In genomic region chr20:53216478-53216855, GRCh38 we compare ENCODE assay signal across 13 cellular contexts.
A peak's percentile ranks its signal among the peaks of the same experiment; 100 is the strongest.
DNase-seq lines count a peak whose midpoint lies in the region; ATAC-seq and TF ChIP-seq lines count a peak whose summit lies in the region.
"Had no signal": no experiment of that assay in that cellular context is flagged by ENCODE, and none has a peak within 500 bp of the region (broad histone marks: within the 10 kb centered on the region; RNA-seq: fewer than 3 reads in every experiment).

No MANE protein-coding gene starts in this region.

- no peak for DNase-seq in stimulated activated naive CD8-positive, alpha-beta T cell treated with anti-CD3 and anti-CD28 coated beads, Interleukin-15, Interleukin-2, amounts not matched to agents 100 U/mL and 50 U/mL, for 24 hours
- DNase-seq in HEK293T (ENCODE audit: extremely low spot score) (no peak), tibial nerve (ENCODE audit: low spot score in 2 of 2) (no peak), hippocampal formation (lab: John Stamatoyannopoulos, UW) (no peak)
- DNase-seq: DMS79, HFFc6 had no signal

- H3K27me3 Mint-ChIP-seq in stimulated activated naive CD8-positive, alpha-beta T cell treated with anti-CD3 and anti-CD28 coated beads, Interleukin-15, Interleukin-2, amounts not matched to agents 100 ng/mL and 50 ng/mL, for 24 hours, result no peaks in the 10 kb centered on the region

- no peaks in the 10 kb centered on the region for H3K36me3 Mint-ChIP-seq in stimulated activated naive CD8-positive, alpha-beta T cell treated with anti-CD3 and anti-CD28 coated beads, Interleukin-15, Interleukin-2, amounts not matched to agents 100 ng/mL and 50 ng/mL, for 24 hours (ENCODE audit: low read depth)

- H3K9me3 ChIP-seq in iPS-20b (ENCODE audit: insufficient read depth, low read depth, low read length) (peaks cover 15% of the 10 kb centered on the region; the same call in 1 of the 2 replicates), tibial nerve (no peaks in the 10 kb centered on the region)
- H3K9me3 ChIP-seq: BLaER1, psoas muscle had no signal

- ATAC-seq in stimulated activated naive CD8-positive, alpha-beta T cell treated with anti-CD3 and anti-CD28 coated beads, Interleukin-15, Interleukin-2, amounts not matched to agents 100 U/mL and 50 U/mL, for 24 hours, result no peak

- TF ChIP-seq CTCF in VCaP (conservative IDR thresholded peaks at IDR 0.05) (no peak), tibial nerve (IDR thresholded peaks at IDR 0.05) (no peak)

- POLR2A ChIA-PET in HEK293T (lab: Yijun Ruan, JAX), result no interaction called here

- H3K9me3 Mint-ChIP-seq in stimulated activated naive CD8-positive, alpha-beta T cell treated with anti-CD3 and anti-CD28 coated beads, Interleukin-15, Interleukin-2, amounts not matched to agents 100 ng/mL and 50 ng/mL, for 24 hours, result no peaks in the 10 kb centered on the region

- H3K27ac ChIP-seq in VCaP (peak overlapping the region; percentile 20; the same call in 1 of the 2 replicates), iPS-20b (ENCODE audit: low read length) (no peak overlapping the region), tibial nerve (no peak overlapping the region)
- H3K27ac ChIP-seq: BLaER1, dorsolateral prefrontal cortex, psoas muscle had no signal

- peaks cover 17% of the 10 kb centered on the region for H3K4me1 ChIP-seq in iPS-20b (ENCODE audit: insufficient read depth, low read length)
- peaks cover 0 to 7% (median 0%) of the 10 kb centered on the region in 4 donors for H3K4me1 ChIP-seq in tibial nerve
- H3K4me1 ChIP-seq: BLaER1, psoas muscle had no signal

- H3K4me3 ChIP-seq in iPS-20b (ENCODE audit: low read length) (peak overlapping the region; percentile 49; the same call in 1 of the 2 replicates), tibial nerve (peak overlapping the region in 1 of 4 donors; percentile 23)
- H3K4me3 ChIP-seq: BLaER1 had no signal

- TF ChIP-seq EP300 in tibial nerve (IDR thresholded peaks at IDR 0.05), result no peak

- 95 to 100% methylated on average over 2 of the region's 2 CpGs for WGBS in tibial nerve, 2 donors

- H3K4me1 Mint-ChIP-seq in stimulated activated naive CD8-positive, alpha-beta T cell treated with anti-CD3 and anti-CD28 coated beads, Interleukin-15, Interleukin-2, amounts not matched to agents 100 ng/mL and 50 ng/mL, for 24 hours (ENCODE audit: low read depth), result peaks cover 33% of the 10 kb centered on the region

- CTCF ChIA-PET in HEK293T (lab: Yijun Ruan, JAX), result interaction anchor here (0.6 to 1.8 kb wide), 4 partner anchors 14 to 331 kb away, joined by 3 to 7 read pairs (median 5); no protein-coding TSS in a partner anchor

- H3K36me3 ChIP-seq in iPS-20b (ENCODE audit: insufficient read depth, low read depth, low read length) (no peaks in the 10 kb centered on the region), tibial nerve (no peaks in the 10 kb centered on the region)
- H3K36me3 ChIP-seq: BLaER1 had no signal

- no peak for TF ChIP-seq POLR2A in tibial nerve (IDR thresholded peaks at IDR 0.05)

- no peak overlapping the region for H3K9ac ChIP-seq in iPS-20b (ENCODE audit: low read depth, low read length)
- H3K9ac ChIP-seq: BLaER1 had no signal

- H3K27me3 ChIP-seq in iPS-20b (ENCODE audit: insufficient read depth, low read length) (peaks cover 12% of the 10 kb centered on the region), tibial nerve (no peaks in the 10 kb centered on the region)
- H3K27me3 ChIP-seq: BLaER1 had no signal

- no peak overlapping the region for H3K4me3 Mint-ChIP-seq in stimulated activated naive CD8-positive, alpha-beta T cell treated with anti-CD3 and anti-CD28 coated beads, Interleukin-15, Interleukin-2, amounts not matched to agents 100 ng/mL and 50 ng/mL, for 24 hours
- H3K4me3 Mint-ChIP-seq: activated CD8-positive, alpha-beta T cell treated with anti-CD3 and anti-CD28 coated beads for 36 hours; HFFc6 had no signal

- peak overlapping the region; percentile 29 for H3K27ac Mint-ChIP-seq in stimulated activated naive CD8-positive, alpha-beta T cell treated with anti-CD3 and anti-CD28 coated beads, Interleukin-15, Interleukin-2, amounts not matched to agents 100 ng/mL and 50 ng/mL, for 24 hours
- H3K27ac Mint-ChIP-seq: activated CD8-positive, alpha-beta T cell treated with anti-CD3 and anti-CD28 coated beads for 36 hours; HFFc6 had no signal

TF ChIP-seq in HEK293T, 16 proteins besides CTCF, POLR2A, EP300 and RAD21:
- TF ChIP-seq FOXM1 (IDR thresholded peaks at IDR 0.05; ENCODE audit: borderline replicate concordance) (no peak), ELF4 (IDR thresholded peaks at IDR 0.05) (no peak), FOXA1 (IDR thresholded peaks at IDR 0.05) (no peak), ARNT (IDR thresholded peaks at IDR 0.05) (no peak), TARDBP (IDR thresholded peaks at IDR 0.05) (no peak), L3MBTL2 (conservative IDR thresholded peaks at IDR 0.05) (no peak), NFRKB (IDR thresholded peaks at IDR 0.05) (no peak), LEF1 (IDR thresholded peaks at IDR 0.05; ENCODE audit: borderline replicate concordance) (no peak), HDGF (IDR thresholded peaks at IDR 0.05; ENCODE audit: borderline replicate concordance) (no peak)
